In genomic region chr7:46201966-46202365, GRCh38 we compare ENCODE assay signal across 16 cellular contexts.
DNase-seq lines count a peak whose midpoint lies in the region; ATAC-seq and TF ChIP-seq lines count a peak whose summit lies in the region.
"Had no signal": no experiment of that assay in that cellular context is flagged by ENCODE, and none has a peak within 500 bp of the region (broad histone marks: within the 10 kb centered on the region; RNA-seq: fewer than 3 reads in every experiment).

No MANE protein-coding gene starts in this region.

- TF ChIP-seq CTCF in fibroblast of mammary gland (conservative IDR thresholded peaks at IDR 0.05; ENCODE audit: control insufficient read depth, insufficient read depth, low read depth, low read length) (no peak), endothelial cell (IDR thresholded peaks at IDR 0.05; ENCODE audit: unreplicated experiment) (no peak)

- no peak overlapping the region for H3K4me3 Mint-ChIP-seq in endothelial cell (ENCODE audit: unreplicated experiment)
- H3K4me3 Mint-ChIP-seq: CD8-positive, alpha-beta memory T cell had no signal

- H3K36me3 Mint-ChIP-seq in endothelial cell (ENCODE audit: low read depth, unreplicated experiment) = peaks cover 5% of the 10 kb centered on the region
- H3K36me3 Mint-ChIP-seq: CD4-positive, CD25-positive, alpha-beta regulatory T cell; CD8-positive, alpha-beta memory T cell had no signal

- H3K27ac Mint-ChIP-seq in endothelial cell (ENCODE audit: unreplicated experiment) = no peak overlapping the region
- H3K27ac Mint-ChIP-seq: CD8-positive, alpha-beta memory T cell had no signal

- DNase-seq in DMS53 treated with DMSO at 0.1 percent for 48 hours (lab: John Stamatoyannopoulos, UW; ENCODE audit: unreplicated experiment) = peak; percentile 49
- peak; percentile 39 for DNase-seq in NCI-H446 treated with DMSO at 0.1 percent for 48 hours (lab: John Stamatoyannopoulos, UW)
- peak; percentile 15 for DNase-seq in fibroblast of mammary gland (ENCODE audit: low read depth)
- DNase-seq in renal cortical epithelial cell (ENCODE audit: low read depth) = peak; percentile 26
- no peak for DNase-seq in effector CD8-positive, alpha-beta T cell (lab: John Stamatoyannopoulos, UW)
- DNase-seq in endothelial cell (ENCODE audit: low spot score) = no peak
- no peak for DNase-seq in COLO829 (ENCODE audit: low spot score)
- DNase-seq: BE2C; C1 segment of cervical spinal cord; Caco-2; CD4-positive, CD25-positive, alpha-beta regulatory T cell; CD8-positive, alpha-beta memory T cell; DMS153; DND-41 had no signal

- H3K9me3 Mint-ChIP-seq in endothelial cell (ENCODE audit: unreplicated experiment) = no peaks in the 10 kb centered on the region

- H3K4me1 Mint-ChIP-seq in endothelial cell (ENCODE audit: unreplicated experiment) = peaks cover 17% of the 10 kb centered on the region
- H3K4me1 Mint-ChIP-seq: CD8-positive, alpha-beta memory T cell had no signal

- no peaks in the 10 kb centered on the region for H3K27me3 Mint-ChIP-seq in endothelial cell (ENCODE audit: unreplicated experiment)
- H3K27me3 Mint-ChIP-seq: CD4-positive, CD25-positive, alpha-beta regulatory T cell; CD8-positive, alpha-beta memory T cell had no signal

- no peak for ATAC-seq in esophagus mucosa

- H3K4me3 ChIP-seq in fibroblast of mammary gland (ENCODE audit: control insufficient read depth, low read depth, low read length) = no peak overlapping the region
- H3K4me3 ChIP-seq: HAP-1 had no signal

Comparison
In these comparisons a context has a peak if more than half of its experiments do, and no peak if none do; other contexts are left out.
1. DNase-seq: peak in DMS53 treated with DMSO at 0.1 percent for 48 hours (single experiment), NCI-H446 treated with DMSO at 0.1 percent for 48 hours (single experiment), fibroblast of mammary gland (single experiment) and renal cortical epithelial cell (single experiment); none in effector CD8-positive, alpha-beta T cell (single experiment), endothelial cell (single experiment) and COLO829 (single experiment).